Comparison of ENCODE assay signal across 17 cellular contexts in the genomic region with DNA sequence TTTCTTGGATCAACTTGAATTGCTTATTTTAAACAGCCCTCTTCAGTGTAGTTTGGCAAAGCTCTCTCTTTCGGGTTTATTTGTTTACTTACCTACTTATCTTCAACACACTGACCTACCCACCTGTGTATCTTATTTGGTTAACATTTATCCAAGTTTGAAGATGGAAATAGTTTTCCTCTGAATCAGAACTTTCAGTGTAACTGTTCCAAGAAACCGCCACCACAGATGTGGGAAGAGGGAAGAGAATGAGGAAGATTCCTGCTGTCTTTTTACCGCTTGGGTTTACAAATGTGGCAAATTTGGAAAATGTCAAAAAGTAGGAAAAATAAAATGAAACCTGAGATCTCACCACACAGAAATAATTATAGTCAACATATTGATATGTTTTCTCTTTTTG.
DNase-seq lines count a peak whose midpoint lies in the region; ATAC-seq, FAIRE-seq and TF ChIP-seq lines count a peak whose summit lies in the region.
"Had no signal": no experiment of that assay in that cellular context is flagged by ENCODE, and none has a peak within 500 bp of the region (broad histone marks: within the 10 kb centered on the region; RNA-seq: fewer than 3 reads in every experiment).

No MANE protein-coding gene starts in this region.

- H3K4me3 ChIP-seq in brain microvascular endothelial cell (ENCODE audit: low read depth, low read length) (no peak overlapping the region), lower lobe of right lung (no peak overlapping the region), small intestine (ENCODE audit: low read depth in 1 of 2, low read length in 2 of 2) (no peak overlapping the region)
- H3K4me3 ChIP-seq: BLaER1 treated with 17β-estradiol and CSF1 and Interleukin-3, amounts not matched to agents 10 nM and 100 nM had no signal

- TF ChIP-seq CTCF in brain microvascular endothelial cell (IDR thresholded peaks at IDR 0.05; ENCODE audit: low read depth, low read length, missing control alignments) (no peak), lower lobe of right lung (IDR thresholded peaks at IDR 0.05) (no peak)

- peak; percentile 52 to 86 for ATAC-seq in lower lobe of right lung
- no peak for ATAC-seq in HG03354 (IDR thresholded peaks at IDR 0.05; ENCODE audit: poor library complexity, severe bottlenecking, unreplicated experiment)

- DNase-seq in Daoy (ENCODE audit: low read depth) (peak; percentile 29), NCI-H2029 (lab: John Stamatoyannopoulos, UW) (peak; percentile 11), brain microvascular endothelial cell (peak; percentile 6), lower lobe of right lung (no peak), HK-2 (ENCODE audit: unreplicated experiment) (no peak), AML-193 (lab: John Stamatoyannopoulos, UW) (no peak), small intestine (no peak)
- DNase-seq: activated CD8-positive, alpha-beta memory T cell treated with anti-CD3 and anti-CD28 coated beads, Interleukin-2, amount 50 U/mL, for 48 hours; effector CD4-positive, alpha-beta T cell; MV-4-11; NCI-H446 treated with DMSO at 0.1 percent for 48 hours; SIG-M5; stimulated activated naive CD4-positive, alpha-beta T cell treated with Interleukin-2 at 50 U/mL for 16 hours had no signal

- H3K27ac ChIP-seq in brain microvascular endothelial cell (no peak overlapping the region), lower lobe of right lung (no peak overlapping the region), small intestine (ENCODE audit: low read depth in 1 of 2, low read length in 1 of 2) (no peak overlapping the region)
- H3K27ac ChIP-seq: BLaER1 treated with 17β-estradiol and CSF1 and Interleukin-3, amounts not matched to agents 10 nM and 100 nM; parathyroid adenoma; VCaP had no signal

- H3K36me3 ChIP-seq in brain microvascular endothelial cell (replicated peaks): no peaks in the 10 kb centered on the region
- no peaks in the 10 kb centered on the region for H3K36me3 ChIP-seq in lower lobe of right lung
- H3K36me3 ChIP-seq in small intestine (ENCODE audit: control insufficient read depth in 2 of 2, insufficient read depth in 2 of 2, low read length in 2 of 2): no peaks in the 10 kb centered on the region

- intact Hi-C loops in lower lobe of right lung (cut with DNase I): no loop called here

- WGBS in small intestine, 3 donors: 40 to 59% (median 41%) methylated on average over 3 of the region's 3 CpGs

- H3K27me3 ChIP-seq in brain microvascular endothelial cell (replicated peaks): no peaks in the 10 kb centered on the region
- no peaks in the 10 kb centered on the region for H3K27me3 ChIP-seq in lower lobe of right lung (ENCODE audit: low read depth)
- H3K27me3 ChIP-seq in small intestine (ENCODE audit: control insufficient read depth in 2 of 2, insufficient read depth in 2 of 2, low read length in 2 of 2): no peaks in the 10 kb centered on the region
- H3K27me3 ChIP-seq: BLaER1 treated with 17β-estradiol and CSF1 and Interleukin-3, amounts not matched to agents 10 nM and 100 nM had no signal

- no peak for FAIRE-seq in small intestine (lab: Jason Lieb, UNC)

- H3K4me1 ChIP-seq in lower lobe of right lung (peaks cover 19% of the 10 kb centered on the region), small intestine (ENCODE audit: control insufficient read depth in 2 of 2, insufficient read depth in 1 of 2, low read depth in 1 of 2, low read length in 1 of 2) (no peaks in the 10 kb centered on the region)

- in situ Hi-C loops in brain microvascular endothelial cell (cut with HindIII; ENCODE audit: low pct_ligation_motif_present, low sequenced_read_pairs): no loop called here

- H3K9me3 ChIP-seq in lower lobe of right lung (peaks cover 10% of the 10 kb centered on the region), small intestine (ENCODE audit: control insufficient read depth, low read depth) (no peaks in the 10 kb centered on the region)

Comparison
In these comparisons a context has a peak if more than half of its experiments do, and no peak if none do; other contexts are left out.
1. DNase-seq: peak in Daoy (single experiment), NCI-H2029 (single experiment) and brain microvascular endothelial cell (single experiment); none in lower lobe of right lung (single experiment), HK-2 (single experiment), AML-193 (0 of 2) and small intestine (single experiment).